Comparison of ENCODE assay signal across 20 cellular contexts in genomic region chr12:131732996-131733615, GRCh38. TPM values are rescaled to one million over a fixed set of nuclear protein-coding genes. Genes with fewer than 3 reads are reported as not detected.
DNase-seq lines count a peak whose midpoint lies in the region; ATAC-seq and TF ChIP-seq lines count a peak whose summit lies in the region.
"Had no signal": no experiment of that assay in that cellular context is flagged by ENCODE, and none has a peak within 500 bp of the region (broad histone marks: within the 10 kb centered on the region; RNA-seq: fewer than 3 reads in every experiment).

No MANE protein-coding gene starts in this region.

- peaks cover 13% of the 10 kb centered on the region for H3K36me3 Mint-ChIP-seq in activated naive CD8-positive, alpha-beta T cell treated with anti-CD3 and anti-CD28 coated beads for 36 hours

- peak overlapping the region; percentile 38 for H3K27ac Mint-ChIP-seq in activated naive CD8-positive, alpha-beta T cell treated with anti-CD3 and anti-CD28 coated beads for 36 hours

- no peak for ATAC-seq in left lobe of liver
- ATAC-seq in HG03442 (IDR thresholded peaks at IDR 0.05; ENCODE audit: unreplicated experiment), result no peak
- no peak for ATAC-seq in stimulated activated naive CD8-positive, alpha-beta T cell treated with anti-CD3 and anti-CD28 coated beads, Interleukin-15, Interleukin-2, amounts not matched to agents 100 U/mL and 50 U/mL, for 24 hours

- peaks cover 2% of the 10 kb centered on the region for H3K4me1 Mint-ChIP-seq in activated naive CD8-positive, alpha-beta T cell treated with anti-CD3 and anti-CD28 coated beads for 36 hours
- H3K4me1 Mint-ChIP-seq: IgD-negative memory B cell had no signal

- POLR2A ChIA-PET in HEK293T (lab: Yijun Ruan, JAX), result interaction anchor here (0.7 kb wide), 1 partner anchor 22 kb away, joined by 3 read pairs; the partner anchor contains the start of gene SFSWAP

- H3K27me3 Mint-ChIP-seq in activated naive CD8-positive, alpha-beta T cell treated with anti-CD3 and anti-CD28 coated beads for 36 hours, result no peaks in the 10 kb centered on the region
- H3K27me3 Mint-ChIP-seq: IgD-negative memory B cell had no signal

- CTCF ChIA-PET in HEK293T (lab: Yijun Ruan, JAX), result no interaction called here

- peak; percentile 37 for DNase-seq in activated effector memory CD4-positive, alpha-beta T cell treated with anti-CD3 and anti-CD28 coated beads, Interleukin-2, amount 50 U/mL, for 16 hours
- no peak for DNase-seq in activated effector memory CD4-positive, alpha-beta T cell treated with Interleukin-2 at 50 U/mL for 16 hours
- DNase-seq in activated naive CD8-positive, alpha-beta T cell treated with anti-CD3 and anti-CD28 coated beads for 36 hours, result no peak
- DNase-seq in left lobe of liver (ENCODE audit: low spot score) (peak; percentile 33), GF-D8 (lab: John Stamatoyannopoulos, UW) (no peak), HEK293T (ENCODE audit: extremely low spot score) (no peak)
- DNase-seq in stimulated activated naive CD8-positive, alpha-beta T cell treated with anti-CD3 and anti-CD28 coated beads, Interleukin-15, Interleukin-2, amounts not matched to agents 100 U/mL and 50 U/mL, for 24 hours, result no peak
- DNase-seq: DMS153; DND-41; MM.1S; NCI-H2029; NCI-H446 treated with DMSO at 0.1 percent for 48 hours; NCI-H526; NCI-H82; NK-92 treated with Interleukin-12 subunit alpha and Interleukin-12 subunit beta, amount 100 ng/mL, for 24 hours; PC-9; RPMI8226; SHP77 had no signal

- H3K9me3 Mint-ChIP-seq in activated naive CD8-positive, alpha-beta T cell treated with anti-CD3 and anti-CD28 coated beads for 36 hours, result no peaks in the 10 kb centered on the region
- H3K9me3 Mint-ChIP-seq: IgD-negative memory B cell had no signal

- no peak overlapping the region for H3K4me3 Mint-ChIP-seq in activated naive CD8-positive, alpha-beta T cell treated with anti-CD3 and anti-CD28 coated beads for 36 hours
- H3K4me3 Mint-ChIP-seq: IgD-negative memory B cell had no signal

TF ChIP-seq in HEK293T, 16 proteins besides CTCF, POLR2A, EP300 and RAD21:
- TF ChIP-seq LEF1 (IDR thresholded peaks at IDR 0.05; ENCODE audit: borderline replicate concordance) (no peak), PKNOX1 (IDR thresholded peaks at IDR 0.05) (no peak), NFRKB (IDR thresholded peaks at IDR 0.05) (no peak), BHLHE40 (IDR thresholded peaks at IDR 0.05; ENCODE audit: borderline replicate concordance) (no peak), ELF4 (IDR thresholded peaks at IDR 0.05) (no peak), SUZ12 (IDR thresholded peaks at IDR 0.05) (no peak), CTBP1 (IDR thresholded peaks at IDR 0.05; ENCODE audit: borderline replicate concordance) (no peak), L3MBTL2 (conservative IDR thresholded peaks at IDR 0.05) (no peak), TARDBP (IDR thresholded peaks at IDR 0.05) (no peak), ARNT (IDR thresholded peaks at IDR 0.05) (no peak), SP1 (IDR thresholded peaks at IDR 0.05) (no peak), FOXM1 (IDR thresholded peaks at IDR 0.05; ENCODE audit: borderline replicate concordance) (no peak), FOXA1 (IDR thresholded peaks at IDR 0.05) (no peak), HDGF (IDR thresholded peaks at IDR 0.05; ENCODE audit: borderline replicate concordance) (no peak), ZNF384 (IDR thresholded peaks at IDR 0.05) (no peak), FOXK2 (IDR thresholded peaks at IDR 0.05) (no peak)

RNA-seq across cellular contexts. Expression of gene SFSWAP, which starts 22.2 kb away (rescaled TPM):
- 10 to 100 TPM; 51.1 to 57.4 TPM for total RNA-seq in activated naive CD8-positive, alpha-beta T cell treated with anti-CD3 and anti-CD28 coated beads for 36 hours
- total RNA-seq in left lobe of liver, result 15.7 TPM

Comparison
In these comparisons a context has a peak if more than half of its experiments do, and no peak if none do; other contexts are left out.
1. DNase-seq: peak in activated effector memory CD4-positive, alpha-beta T cell treated with anti-CD3 and anti-CD28 coated beads, Interleukin-2, amount 50 U/mL, for 16 hours (single experiment) and left lobe of liver (single experiment); none in activated effector memory CD4-positive, alpha-beta T cell treated with Interleukin-2 at 50 U/mL for 16 hours (single experiment), activated naive CD8-positive, alpha-beta T cell treated with anti-CD3 and anti-CD28 coated beads for 36 hours (single experiment), GF-D8 (single experiment), HEK293T (single experiment) and stimulated activated naive CD8-positive, alpha-beta T cell treated with anti-CD3 and anti-CD28 coated beads, Interleukin-15, Interleukin-2, amounts not matched to agents 100 U/mL and 50 U/mL, for 24 hours (single experiment).